ENCODE assay signal across 15 cellular contexts in the genomic region with DNA sequence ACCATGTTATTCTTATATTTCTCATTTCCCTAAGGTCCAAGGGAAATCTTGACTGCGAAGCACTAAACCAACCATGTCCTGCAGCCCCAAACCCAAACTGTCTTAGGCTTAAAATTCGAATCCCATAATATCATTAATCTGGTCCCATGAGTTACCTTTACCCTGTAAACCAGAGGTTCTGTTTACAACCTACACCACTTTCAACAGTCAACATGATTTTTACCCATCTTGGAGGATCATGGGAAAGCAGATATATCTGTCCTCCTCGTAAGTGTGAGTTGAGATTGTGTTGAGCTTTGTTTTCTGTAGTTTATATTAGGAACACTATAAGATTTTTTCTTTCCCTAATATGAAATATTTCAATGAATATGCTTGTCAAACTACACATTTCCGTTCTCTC. TPM values are rescaled to one million over a fixed set of nuclear protein-coding genes. Genes with fewer than 3 reads are reported as not detected.
"Had no signal": no experiment of that assay in that cellular context is flagged by ENCODE, and none has a peak within 500 bp of the region (broad histone marks: within the 10 kb centered on the region; RNA-seq: fewer than 3 reads in every experiment).

No MANE protein-coding gene starts in this region.

- H3K4me3 ChIP-seq: breast epithelium, Peyer's patch, SJSA1 had no signal

- H3K27me3 ChIP-seq: breast epithelium, Peyer's patch, SJSA1 had no signal

- H3K27ac Mint-ChIP-seq: activated CD4-positive, alpha-beta memory T cell treated with anti-CD3 and anti-CD28 coated beads for 36 hours; activated naive CD8-positive, alpha-beta T cell treated with anti-CD3 and anti-CD28 coated beads, Interleukin-2, amount 10 ng/mL, durations not matched to agents 7 days and 5 days; activated T-helper 1 cell treated with anti-CD3 and anti-CD28 coated beads, Interleukin-12 subunit alpha, Interleukin-12 subunit beta, Interleukin-2, Interleukin-4 antibody, amounts not matched to agents 30 ng/mL and 10 ng/mL and 1 ng/mL, durations not matched to agents 14 hours and 24 hours and 36 hours; T-helper 1 cell treated with Interleukin-12 subunit alpha and Interleukin-12 subunit beta and Interleukin-4 antibody, amounts not matched to agents 30 μg/mL and 1 μg/mL, for 36 hours had no signal

- H3K9me3 ChIP-seq: breast epithelium, Peyer's patch, SJSA1 had no signal

- H3K27me3 Mint-ChIP-seq: activated CD4-positive, alpha-beta memory T cell treated with anti-CD3 and anti-CD28 coated beads for 36 hours; activated CD4-positive, alpha-beta T cell treated with anti-CD3 and anti-CD28 coated beads, Interleukin-2, amount 10 ng/mL, durations not matched to agents 24 days and 14 days; activated naive CD8-positive, alpha-beta T cell treated with anti-CD3 and anti-CD28 coated beads, Interleukin-2, amount 10 ng/mL, durations not matched to agents 7 days and 5 days had no signal

- H3K9me3 Mint-ChIP-seq: activated CD4-positive, alpha-beta memory T cell treated with anti-CD3 and anti-CD28 coated beads for 36 hours; activated CD4-positive, alpha-beta T cell treated with anti-CD3 and anti-CD28 coated beads, Interleukin-2, amount 10 ng/mL, durations not matched to agents 24 days and 14 days; activated naive CD8-positive, alpha-beta T cell treated with anti-CD3 and anti-CD28 coated beads, Interleukin-2, amount 10 ng/mL, durations not matched to agents 7 days and 5 days; activated T-helper 1 cell treated with anti-CD3 and anti-CD28 coated beads, Interleukin-12 subunit alpha, Interleukin-12 subunit beta, Interleukin-2, Interleukin-4 antibody, amounts not matched to agents 30 ng/mL and 10 ng/mL and 1 ng/mL, durations not matched to agents 14 hours and 24 hours and 36 hours; T-helper 1 cell treated with Interleukin-12 subunit alpha and Interleukin-12 subunit beta and Interleukin-4 antibody, amounts not matched to agents 30 μg/mL and 1 μg/mL, for 36 hours had no signal

- H3K4me3 Mint-ChIP-seq: activated CD4-positive, alpha-beta memory T cell treated with anti-CD3 and anti-CD28 coated beads for 36 hours; activated CD4-positive, alpha-beta T cell treated with anti-CD3 and anti-CD28 coated beads, Interleukin-2, amount 10 ng/mL, durations not matched to agents 24 days and 14 days; activated naive CD8-positive, alpha-beta T cell treated with anti-CD3 and anti-CD28 coated beads, Interleukin-2, amount 10 ng/mL, durations not matched to agents 7 days and 5 days; activated T-helper 1 cell treated with anti-CD3 and anti-CD28 coated beads, Interleukin-12 subunit alpha, Interleukin-12 subunit beta, Interleukin-2, Interleukin-4 antibody, amounts not matched to agents 30 ng/mL and 10 ng/mL and 1 ng/mL, durations not matched to agents 14 hours and 24 hours and 36 hours; T-helper 1 cell treated with Interleukin-12 subunit alpha and Interleukin-12 subunit beta and Interleukin-4 antibody, amounts not matched to agents 30 μg/mL and 1 μg/mL, for 36 hours had no signal

- H3K27ac ChIP-seq: breast epithelium, Peyer's patch, SJSA1 had no signal

- DNase-seq: activated CD4-positive, alpha-beta memory T cell treated with anti-CD3 and anti-CD28 coated beads for 36 hours; activated CD4-positive, alpha-beta T cell treated with anti-CD3 and anti-CD28 coated beads for 1 hour; activated CD8-positive, alpha-beta memory T cell treated with anti-CD3 and anti-CD28 coated beads, Interleukin-2, amount 50 U/mL, for 4 hours; activated gamma-delta T cell; activated naive CD8-positive, alpha-beta T cell treated with anti-CD3 and anti-CD28 coated beads, Interleukin-2, amount 10 ng/mL, durations not matched to agents 7 days and 5 days; aorta; NCI-H1436 treated with DMSO at 0.1 percent for 48 hours; NK-92 treated with Interleukin-12 subunit alpha and Interleukin-12 subunit beta, amount 100 ng/mL, for 24 hours had no signal

RNA-seq across cellular contexts. Expression of gene ZP1, which starts 32.6 kb away (rescaled TPM):
- total RNA-seq: activated CD4-positive, alpha-beta memory T cell treated with anti-CD3 and anti-CD28 coated beads for 36 hours; activated CD4-positive, alpha-beta T cell treated with anti-CD3 and anti-CD28 coated beads, Interleukin-2, amount 10 ng/mL, durations not matched to agents 24 days and 14 days; activated T-helper 1 cell treated with anti-CD3 and anti-CD28 coated beads, Interleukin-12 subunit alpha, Interleukin-12 subunit beta, Interleukin-2, Interleukin-4 antibody, amounts not matched to agents 30 ng/mL and 10 ng/mL and 1 ng/mL, durations not matched to agents 14 hours and 24 hours and 36 hours; aorta; cerebellum; SJSA1 had no signal
- polyA plus RNA-seq: aorta had no signal

RNA-seq across cellular contexts. Expression of gene PTGDR2, which starts 44.2 kb away (rescaled TPM):
- total RNA-seq: SJSA1 had no signal
